In the genomic region with DNA sequence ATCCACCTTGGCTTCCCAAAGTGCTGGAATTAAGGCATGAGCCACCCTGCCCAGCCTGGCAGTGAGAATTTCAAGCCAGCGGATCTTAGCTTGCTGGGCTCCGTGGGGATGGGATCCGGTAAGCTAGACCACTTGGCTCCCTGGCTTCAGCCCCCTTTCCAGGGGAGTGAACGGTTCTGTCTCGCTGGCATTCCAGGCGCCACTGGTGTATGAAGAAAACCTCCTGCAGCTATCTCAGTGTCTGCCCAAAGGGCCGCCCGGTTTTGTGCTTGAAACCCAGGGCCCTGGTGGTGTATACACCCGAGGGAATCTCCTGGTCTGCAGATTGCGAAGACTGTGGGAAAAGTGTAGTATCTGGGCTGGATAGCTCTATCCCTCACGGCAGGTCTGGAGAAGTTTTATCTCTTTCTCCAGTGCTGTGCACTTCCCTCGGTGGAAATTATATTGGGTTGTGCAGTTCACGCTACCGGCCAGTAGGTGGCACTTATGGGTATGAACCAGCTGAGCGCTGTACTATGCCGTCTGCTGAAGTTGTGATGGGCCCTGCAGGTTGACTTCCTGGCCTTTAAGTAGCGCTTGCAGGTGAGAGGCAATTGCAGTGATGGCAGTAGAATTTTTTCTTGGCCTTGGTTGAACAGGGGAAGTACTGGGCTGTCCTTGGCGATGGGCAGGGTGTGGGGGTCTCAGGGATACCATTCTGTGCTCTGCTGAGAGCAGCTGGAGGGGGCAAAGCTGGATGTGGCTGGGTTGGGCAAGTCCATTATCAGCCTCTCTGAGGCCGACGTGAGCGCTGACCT, we compare ENCODE assay signal across 8 cellular contexts.
DNase-seq lines count a peak whose midpoint lies in the region; ATAC-seq and TF ChIP-seq lines count a peak whose summit lies in the region.

No MANE protein-coding gene starts in this region.

- H3K9me3 Mint-ChIP-seq in activated naive CD4-positive, alpha-beta T cell treated with anti-CD3 and anti-CD28 coated beads for 36 hours: no peaks in the 10 kb centered on the region

- BruUV-seq in OCI-LY7 (replicated peaks; lab: Mats Ljungman, UMichigan): no TSS peak

- in situ Hi-C loops in Caki2 (cut with HindIII; ENCODE audit: low pct_unique_long_range_greater_than_20kb, low sequenced_read_pairs): no loop called here

- H3K4me3 ChIP-seq in OCI-LY7 (ENCODE audit: low read depth, low read length, poor library complexity, severe bottlenecking): no peak overlapping the region
- H3K4me3 ChIP-seq in right atrium auricular region: no peak overlapping the region

- CTCF ChIA-PET in OCI-LY7 (lab: Charles Lee; ENCODE audit: unreplicated experiment): interaction anchor here (0.6 to 1.1 kb wide), 2 partner anchors 41 to 260 kb away, joined by 3 read pairs; no protein-coding TSS in a partner anchor
- CTCF ChIA-PET in activated naive CD4-positive, alpha-beta T cell treated with anti-CD3 and anti-CD28 coated beads for 36 hours (lab: Charles Lee): interaction anchor here (0.6 to 2.2 kb wide), 18 partner anchors 9 to 484 kb away, joined by 3 to 8 read pairs (median 4); no protein-coding TSS in a partner anchor

- DNase-seq in Caki2 (ENCODE audit: low read depth): peak; percentile 4
- peak; percentile 74 for DNase-seq in OCI-LY7 (ENCODE audit: low spot score)
- DNase-seq in activated naive CD4-positive, alpha-beta T cell treated with anti-CD3 and anti-CD28 coated beads for 36 hours: peak; percentile 74
- no peak for DNase-seq in right atrium auricular region (ENCODE audit: low spot score)
- peak; percentile 39 for DNase-seq in stimulated activated CD4-positive, alpha-beta T cell treated with anti-CD3 and anti-CD28 coated beads, Interleukin-12 subunit alpha, Interleukin-12 subunit beta, amount 100 ng/mL, for 4 hours
- no peak for DNase-seq in ureter (ENCODE audit: low spot score)

- peak; percentile 95 for ATAC-seq in GM19324 (IDR thresholded peaks at IDR 0.05; ENCODE audit: low FRiP score, unreplicated experiment)
- peak; percentile 97 for ATAC-seq in HG03135 (IDR thresholded peaks at IDR 0.05; ENCODE audit: unreplicated experiment)

- H3K79me2 ChIP-seq in OCI-LY7 (ENCODE audit: insufficient read depth, low read depth, low read length): no peaks in the 10 kb centered on the region

- TF ChIP-seq CTCF in OCI-LY7 (conservative IDR thresholded peaks at IDR 0.05; ENCODE audit: low read length): peak; percentile 82
- peak; percentile 59 to 79 for TF ChIP-seq CTCF in right atrium auricular region (IDR thresholded peaks at IDR 0.05)

- POLR2A ChIA-PET in OCI-LY7 (lab: Charles Lee): interaction anchor here (0.8 to 1.9 kb wide), 4 partner anchors 11 to 119 kb away, joined by 3 to 5 read pairs (median 4); no protein-coding TSS in a partner anchor

- H4K20me1 ChIP-seq in OCI-LY7 (ENCODE audit: insufficient read depth, low read length): no peaks in the 10 kb centered on the region

- peaks cover 4% of the 10 kb centered on the region for H3K27me3 Mint-ChIP-seq in activated naive CD4-positive, alpha-beta T cell treated with anti-CD3 and anti-CD28 coated beads for 36 hours (ENCODE audit: low read depth)

- H3K4me1 Mint-ChIP-seq in activated naive CD4-positive, alpha-beta T cell treated with anti-CD3 and anti-CD28 coated beads for 36 hours (ENCODE audit: low read depth): no peaks in the 10 kb centered on the region

- H3K27me3 ChIP-seq in right atrium auricular region: no peaks in the 10 kb centered on the region

- H3K27ac ChIP-seq in OCI-LY7 (ENCODE audit: low read depth, low read length, poor library complexity, severe bottlenecking) (no peak overlapping the region), right atrium auricular region (no peak overlapping the region)

- H2AFZ ChIP-seq in OCI-LY7 (ENCODE audit: low read length): peak overlapping the region; percentile 21; the same call in 1 of the 2 replicates

- H3K27ac Mint-ChIP-seq in activated naive CD4-positive, alpha-beta T cell treated with anti-CD3 and anti-CD28 coated beads for 36 hours: no peak overlapping the region

- no peaks in the 10 kb centered on the region for H3K36me3 Mint-ChIP-seq in activated naive CD4-positive, alpha-beta T cell treated with anti-CD3 and anti-CD28 coated beads for 36 hours (ENCODE audit: low read depth)

- no peaks in the 10 kb centered on the region for H3K36me3 ChIP-seq in OCI-LY7 (ENCODE audit: insufficient read depth, low read length)
- no peaks in the 10 kb centered on the region for H3K36me3 ChIP-seq in right atrium auricular region

- intact Hi-C loops in OCI-LY7 (cut with micrococcal nuclease; ENCODE audit: unreplicated experiment): loop anchor here (5.0 to 10.0 kb wide), 2 partner anchors 242 to 570 kb away; no protein-coding TSS in a partner anchor
- intact Hi-C loops in activated naive CD4-positive, alpha-beta T cell treated with anti-CD3 and anti-CD28 coated beads for 36 hours (cut with micrococcal nuclease): loop anchor here (1.0 kb wide), 1 partner anchor 1339 kb away; no protein-coding TSS in a partner anchor

- H3K4me3 Mint-ChIP-seq in activated naive CD4-positive, alpha-beta T cell treated with anti-CD3 and anti-CD28 coated beads for 36 hours: no peak overlapping the region

- H3K9me2 ChIP-seq in OCI-LY7 (ENCODE audit: insufficient read depth, low read length): no peaks in the 10 kb centered on the region

- H3K4me1 ChIP-seq in OCI-LY7 (ENCODE audit: insufficient read depth, low read length, poor library complexity, severe bottlenecking) (no peaks in the 10 kb centered on the region), right atrium auricular region (no peaks in the 10 kb centered on the region)

- no peak overlapping the region for H3K4me2 ChIP-seq in OCI-LY7 (ENCODE audit: low read length)

- H3K9me3 ChIP-seq in OCI-LY7 (ENCODE audit: low read length) (no peaks in the 10 kb centered on the region), right atrium auricular region (no peaks in the 10 kb centered on the region)

Comparison
In these comparisons a context has a peak if more than half of its experiments do, and no peak if none do; other contexts are left out.
1. DNase-seq: peak in Caki2 (single experiment), OCI-LY7 (single experiment), activated naive CD4-positive, alpha-beta T cell treated with anti-CD3 and anti-CD28 coated beads for 36 hours (single experiment) and stimulated activated CD4-positive, alpha-beta T cell treated with anti-CD3 and anti-CD28 coated beads, Interleukin-12 subunit alpha, Interleukin-12 subunit beta, amount 100 ng/mL, for 4 hours (single experiment); none in right atrium auricular region (single experiment) and ureter (single experiment).